In genomic region chr5:113293613-113294340, GRCh38 we compare ENCODE assay signal across 8 cellular contexts.
DNase-seq lines count a peak whose midpoint lies in the region; ATAC-seq, FAIRE-seq and TF ChIP-seq lines count a peak whose summit lies in the region.

No MANE protein-coding gene starts in this region.

- H3K36me3 Mint-ChIP-seq in activated CD8-positive, alpha-beta memory T cell treated with anti-CD3 and anti-CD28 coated beads, Interleukin-2, amount 10 ng/mL, durations not matched to agents 7 days and 5 days = no peaks in the 10 kb centered on the region

- H3K79me2 ChIP-seq in ACC112 (ENCODE audit: control insufficient read depth, insufficient read depth, low read length, unreplicated experiment) = peaks cover 14% of the 10 kb centered on the region

- no peaks in the 10 kb centered on the region for H3K27me3 ChIP-seq in ACC112 (ENCODE audit: insufficient read depth, low read length)
- peaks cover 0 to 19% (median 0%) of the 10 kb centered on the region in 9 donors for H3K27me3 ChIP-seq in heart left ventricle
- no peaks in the 10 kb centered on the region for H3K27me3 ChIP-seq in rectal smooth muscle tissue (ENCODE audit: control insufficient read depth, insufficient read depth, low read length)

- TF ChIP-seq POLR2A in heart left ventricle (IDR thresholded peaks at IDR 0.05) = no peak

- H3K27ac ChIP-seq in ACC112 (ENCODE audit: low read depth, low read length) (peak overlapping the region; percentile 58; the same call in 1 of the 2 replicates), heart left ventricle (peak overlapping the region; percentile 80 to 97 (median 90)), rectal smooth muscle tissue (ENCODE audit: low read depth, low read length) (peak overlapping the region; percentile 72)

- peaks cover 47% of the 10 kb centered on the region for H3K27me3 Mint-ChIP-seq in activated CD8-positive, alpha-beta memory T cell treated with anti-CD3 and anti-CD28 coated beads, Interleukin-2, amount 10 ng/mL, durations not matched to agents 7 days and 5 days

- peak overlapping the region; percentile 49 for H3K9ac ChIP-seq in rectal smooth muscle tissue (ENCODE audit: low read length)

- H3K4me1 ChIP-seq in ACC112 (ENCODE audit: control insufficient read depth, insufficient read depth, low read length, unreplicated experiment) (peaks cover 6% of the 10 kb centered on the region), heart left ventricle (peaks cover 0 to 40% (median 25%) of the 10 kb centered on the region in 12 donors), rectal smooth muscle tissue (ENCODE audit: control insufficient read depth, insufficient read depth, low read length) (peaks cover 2% of the 10 kb centered on the region)

- TF ChIP-seq CTCF in heart left ventricle (IDR thresholded peaks at IDR 0.05) = no peak

- DNase-seq in activated CD8-positive, alpha-beta memory T cell treated with anti-CD3 and anti-CD28 coated beads, Interleukin-2, amount 10 ng/mL, durations not matched to agents 7 days and 5 days = peak; percentile 51
- peak in 1 of 5 donors; percentile 29 for DNase-seq in heart left ventricle
- no peak for DNase-seq in effector CD4-positive, alpha-beta T cell
- no peak for DNase-seq in HTR-8/SVneo (ENCODE audit: insufficient read length, low spot score)

- no peaks in the 10 kb centered on the region for H3K36me3 ChIP-seq in ACC112 (ENCODE audit: insufficient read depth, low read length)
- H3K36me3 ChIP-seq in heart left ventricle = no peaks in the 10 kb centered on the region
- H3K36me3 ChIP-seq in rectal smooth muscle tissue (ENCODE audit: control insufficient read depth, insufficient read depth, low read length) = no peaks in the 10 kb centered on the region

- H3K4me3 ChIP-seq in ACC112 (ENCODE audit: low read depth, low read length) (peak overlapping the region; percentile 92), heart left ventricle (peak overlapping the region; percentile 27 to 98 (median 76)), rectal smooth muscle tissue (ENCODE audit: low read length) (peak overlapping the region; percentile 84)

- intact Hi-C loops in heart left ventricle (cut with DNase I) = loop anchor here (1.0 to 10.0 kb wide), 21 partner anchors 36 to 249 kb away; no protein-coding TSS in a partner anchor

- H2AFZ ChIP-seq in ACC112 (ENCODE audit: low read length, unreplicated experiment) = peak overlapping the region; percentile 74

- peak overlapping the region; percentile 84 for H3K27ac Mint-ChIP-seq in activated CD8-positive, alpha-beta memory T cell treated with anti-CD3 and anti-CD28 coated beads, Interleukin-2, amount 10 ng/mL, durations not matched to agents 7 days and 5 days

- peak overlapping the region; percentile 93 for H3K4me3 Mint-ChIP-seq in activated CD8-positive, alpha-beta memory T cell treated with anti-CD3 and anti-CD28 coated beads, Interleukin-2, amount 10 ng/mL, durations not matched to agents 7 days and 5 days

- no peaks in the 10 kb centered on the region for H3K9me3 ChIP-seq in heart left ventricle

- WGBS in heart left ventricle, 4 donors = 0 to 1% (median 1%) methylated on average over 26 of the region's 26 CpGs

- no peaks in the 10 kb centered on the region for H3K9me3 Mint-ChIP-seq in activated CD8-positive, alpha-beta memory T cell treated with anti-CD3 and anti-CD28 coated beads, Interleukin-2, amount 10 ng/mL, durations not matched to agents 7 days and 5 days (ENCODE audit: low read depth)

- CTCF ChIA-PET in activated CD8-positive, alpha-beta memory T cell treated with anti-CD3 and anti-CD28 coated beads, Interleukin-2, amount 10 ng/mL, durations not matched to agents 7 days and 5 days (lab: Charles Lee) = interaction anchor here (1.0 to 2.2 kb wide), 6 partner anchors 14 to 298 kb away, joined by 3 to 8 read pairs (median 3); no protein-coding TSS in a partner anchor

- ATAC-seq in GM18873 (IDR thresholded peaks at IDR 0.05; ENCODE audit: low FRiP score, unreplicated experiment) = peak; percentile 21
- peak; percentile 15 for ATAC-seq in HG03139 (IDR thresholded peaks at IDR 0.05; ENCODE audit: unreplicated experiment)
- peak; percentile 39 for ATAC-seq in activated CD8-positive, alpha-beta memory T cell treated with anti-CD3 and anti-CD28 coated beads, Interleukin-2, amount 10 ng/mL, durations not matched to agents 7 days and 5 days
- peak in 3 of 4 donors; percentile 2 to 39 (median 19) for ATAC-seq in heart left ventricle

- FAIRE-seq in HTR-8/SVneo (lab: Jason Lieb, UNC) = no peak

- peaks cover 19% of the 10 kb centered on the region for H3K4me1 Mint-ChIP-seq in activated CD8-positive, alpha-beta memory T cell treated with anti-CD3 and anti-CD28 coated beads, Interleukin-2, amount 10 ng/mL, durations not matched to agents 7 days and 5 days
